8 cellular contexts compared by ENCODE assay signal in genomic region chr11:62599069-62599696, GRCh38.
DNase-seq lines count a peak whose midpoint lies in the region; ATAC-seq and FAIRE-seq lines count a peak whose summit lies in the region.

No MANE protein-coding gene starts in this region.

- ATAC-seq in GM18867 (IDR thresholded peaks at IDR 0.05; ENCODE audit: unreplicated experiment): peak; percentile 59
- ATAC-seq in HG03139 (IDR thresholded peaks at IDR 0.05; ENCODE audit: unreplicated experiment): peak; percentile 39

- DNase-seq in NCI-H446 treated with DMSO at 0.1 percent for 48 hours (lab: John Stamatoyannopoulos, UW) (peak; percentile 95), cerebellar cortex (ENCODE audit: low spot score) (peak; percentile 96), kidney glomerular epithelial cell (lab: John Stamatoyannopoulos, UW) (peak; percentile 91)
- DNase-seq in activated CD4-positive, CD25-positive, alpha-beta regulatory T cell treated with anti-CD3 and anti-CD28 coated beads, Interleukin-2, amount 50 U/mL, for 72 hours: peak; percentile 84
- peak; percentile 96 to 97 for DNase-seq in stimulated activated CD4-positive, alpha-beta T cell treated with anti-CD3 and anti-CD28 coated beads, Interleukin-15, amount 100 ng/mL, for 48 hours (ENCODE audit: low read depth in 2 of 2)

- FAIRE-seq in A204.1 (lab: Jason Lieb, UNC): peak; percentile 98

Comparison
In these comparisons a context has a peak if more than half of its experiments do, and no peak if none do; other contexts are left out.
1. Peak in every context shown above with its lines: DNase-seq and ATAC-seq.